ENCODE assay signal across 15 cellular contexts in genomic region chr9:117245225-117245624, GRCh38.
"Had no signal": no experiment of that assay in that cellular context is flagged by ENCODE, and none has a peak within 500 bp of the region (broad histone marks: within the 10 kb centered on the region; RNA-seq: fewer than 3 reads in every experiment).

No MANE protein-coding gene starts in this region.

- FAIRE-seq: colon had no signal

- DNase-seq: activated CD4-positive, alpha-beta T cell treated with anti-CD3 and anti-CD28 coated beads, Interleukin-2, amount 10 ng/mL, durations not matched to agents 7 days and 5 days; activated CD8-positive, alpha-beta memory T cell treated with anti-CD3 and anti-CD28 coated beads, Interleukin-2, amount 10 ng/mL, durations not matched to agents 7 days and 5 days; activated CD8-positive, alpha-beta T cell treated with anti-CD3 and anti-CD28 coated beads for 36 hours; activated gamma-delta T cell treated with Interleukin-2 at 50 U/mL for 16 hours; activated T-cell treated with anti-CD3 and anti-CD28 coated beads for 4 hours; effector memory CD4-positive, alpha-beta T cell; gastrocnemius medialis; hypothalamus; ovary; right cardiac atrium; stimulated activated CD4-positive, alpha-beta T cell treated with anti-CD3 and anti-CD28 coated beads, Interleukin-4, amount 100 ng/mL, for 24 hours; stimulated activated naive CD4-positive, alpha-beta T cell treated with Interleukin-2 at 50 U/mL for 16 hours had no signal

- ATAC-seq: activated CD4-positive, CD25-positive, alpha-beta regulatory T cell treated with anti-CD3 and anti-CD28 coated beads, Interleukin-2, amount 50 U/mL, for 24 hours; activated CD8-positive, alpha-beta memory T cell treated with anti-CD3 and anti-CD28 coated beads, Interleukin-2, amount 10 ng/mL, durations not matched to agents 7 days and 5 days; activated CD8-positive, alpha-beta T cell treated with anti-CD3 and anti-CD28 coated beads for 36 hours; gastrocnemius medialis; natural killer cell treated with Interleukin-12 subunit alpha and Interleukin-12 subunit beta and Interleukin-15 and Interleukin-18, amount 100 ng/mL, for 72 hours; right cardiac atrium had no signal
